Comparison of ENCODE assay signal across 14 cellular contexts in the genomic region with DNA sequence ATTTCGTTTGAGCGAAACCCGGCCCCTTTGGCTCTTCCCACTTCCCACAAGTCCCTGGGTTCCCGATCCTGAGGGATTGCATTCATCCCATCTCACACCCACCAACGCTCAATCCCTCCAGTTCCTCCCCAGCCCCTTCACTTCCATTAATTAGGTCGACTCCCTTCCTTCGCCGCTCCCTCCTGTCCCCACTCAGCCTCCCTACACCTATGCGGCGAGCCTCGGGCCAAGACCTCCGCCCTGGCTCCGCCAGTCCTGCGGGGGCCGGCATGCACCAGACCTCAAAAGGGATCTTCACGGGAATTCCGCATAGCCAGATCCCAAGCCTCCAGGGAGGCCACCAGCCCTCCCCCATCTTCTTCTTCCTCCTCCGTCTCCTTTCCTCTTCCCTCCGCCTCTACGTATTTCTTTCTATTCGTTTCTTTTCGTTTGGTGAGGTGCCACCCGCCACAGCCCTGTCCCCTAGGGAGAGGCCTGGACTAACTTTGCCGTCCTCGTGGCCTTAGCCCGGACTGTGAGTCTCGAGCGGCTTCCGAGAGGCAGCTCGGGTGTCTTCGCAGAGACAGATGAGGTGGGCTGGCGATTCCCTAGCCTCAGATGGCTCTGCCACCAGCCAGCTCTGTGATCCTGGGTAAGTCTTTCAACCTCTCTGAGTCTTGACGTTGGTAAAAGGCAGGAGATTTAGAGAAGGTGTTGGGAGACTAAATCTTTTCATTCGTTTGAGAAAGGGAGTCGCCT. TPM values are rescaled to one million over a fixed set of nuclear protein-coding genes. Genes with fewer than 3 reads are reported as not detected.
DNase-seq lines count a peak whose midpoint lies in the region; ATAC-seq, FAIRE-seq and TF ChIP-seq lines count a peak whose summit lies in the region.
"Had no signal": no experiment of that assay in that cellular context is flagged by ENCODE, and none has a peak within 500 bp of the region (broad histone marks: within the 10 kb centered on the region; RNA-seq: fewer than 3 reads in every experiment).

No MANE protein-coding gene starts in this region.

- dilution Hi-C loops in mammary epithelial cell (cut with HindIII; ENCODE audit: low sequenced_read_pairs), result no loop called here

- H3K27ac Mint-ChIP-seq in activated naive CD8-positive, alpha-beta T cell treated with anti-CD3 and anti-CD28 coated beads, Interleukin-2, amount 10 ng/mL, durations not matched to agents 7 days and 5 days, result no peak overlapping the region

- 43% methylated on average over 23 of the region's 35 CpGs for WGBS in mammary epithelial cell (ENCODE audit: low coverage, missing lambda C conversion rate)

- no peak for TF ChIP-seq POLR2A in GM12892 (IDR thresholded peaks at IDR 0.05; ENCODE audit: low read depth, low read length)

- peak; percentile 35 for DNase-seq in activated naive CD8-positive, alpha-beta T cell treated with anti-CD3 and anti-CD28 coated beads, Interleukin-2, amount 10 ng/mL, durations not matched to agents 7 days and 5 days
- DNase-seq in retina (peak; percentile 89), mammary epithelial cell (no peak), GM12892 (ENCODE audit: insufficient read length) (no peak)
- DNase-seq: activated gamma-delta T cell, COR-L47, kidney glomerular epithelial cell, NCI-H2029 treated with DMSO at 0.1 percent for 48 hours, tibial artery had no signal

- H4K20me1 ChIP-seq in mammary epithelial cell (ENCODE audit: insufficient read depth, low read length), result no peaks in the 10 kb centered on the region

- peaks cover 98% of the 10 kb centered on the region for H3K27me3 ChIP-seq in HUES6 (ENCODE audit: control insufficient read depth, insufficient read depth, low read length)
- H3K27me3 ChIP-seq in iPS-15b (ENCODE audit: control insufficient read depth, insufficient read depth, low read length), result peaks cover 98% of the 10 kb centered on the region
- H3K27me3 ChIP-seq in mammary epithelial cell (ENCODE audit: insufficient read depth, low read length), result peaks cover 32% of the 10 kb centered on the region

- no peaks in the 10 kb centered on the region for H3K36me3 Mint-ChIP-seq in activated naive CD8-positive, alpha-beta T cell treated with anti-CD3 and anti-CD28 coated beads, Interleukin-2, amount 10 ng/mL, durations not matched to agents 7 days and 5 days

- BruUV-seq in mammary epithelial cell (replicated peaks; lab: Mats Ljungman, UMichigan), result no TSS peak

- H3K79me2 ChIP-seq in mammary epithelial cell (ENCODE audit: insufficient read depth, low read length), result no peaks in the 10 kb centered on the region

- POLR2A ChIA-PET in activated naive CD8-positive, alpha-beta T cell treated with anti-CD3 and anti-CD28 coated beads, Interleukin-2, amount 10 ng/mL, durations not matched to agents 7 days and 5 days (lab: Charles Lee), result no interaction called here

- H3K4me1 Mint-ChIP-seq in activated naive CD8-positive, alpha-beta T cell treated with anti-CD3 and anti-CD28 coated beads, Interleukin-2, amount 10 ng/mL, durations not matched to agents 7 days and 5 days, result peaks cover 9% of the 10 kb centered on the region

- FAIRE-seq in GM12892 (lab: Jason Lieb, UNC), result no peak

- in situ Hi-C loops in mammary epithelial cell (cut with MboI; ENCODE audit: low sequenced_read_pairs in 2 of 2), result no loop called here

- H3K27ac ChIP-seq in HUES6 (ENCODE audit: low read depth, low read length), result no peak overlapping the region
- H3K27ac ChIP-seq in mammary epithelial cell (ENCODE audit: insufficient read depth, low read depth, low read length), result no peak overlapping the region
- H3K27ac ChIP-seq: skin epidermis, tibial artery had no signal

- H2AFZ ChIP-seq in mammary epithelial cell (ENCODE audit: low read depth, low read length), result no peak overlapping the region

- no peaks in the 10 kb centered on the region for H3K36me3 ChIP-seq in HUES6 (ENCODE audit: control insufficient read depth, insufficient read depth, low read length)
- no peaks in the 10 kb centered on the region for H3K36me3 ChIP-seq in iPS-15b (ENCODE audit: control insufficient read depth, insufficient read depth, low read length)
- H3K36me3 ChIP-seq in mammary epithelial cell (ENCODE audit: insufficient read depth, low read length), result no peaks in the 10 kb centered on the region
- H3K36me3 ChIP-seq: tibial artery had no signal

- peaks cover 15% of the 10 kb centered on the region for H3K4me1 ChIP-seq in HUES6 (ENCODE audit: control insufficient read depth, insufficient read depth, low read length)
- no peaks in the 10 kb centered on the region for H3K4me1 ChIP-seq in iPS-15b (ENCODE audit: control insufficient read depth, insufficient read depth, low read length)
- H3K4me1 ChIP-seq in mammary epithelial cell (ENCODE audit: insufficient read depth, low read length), result no peaks in the 10 kb centered on the region

- TF ChIP-seq CTCF in mammary epithelial cell (conservative IDR thresholded peaks at IDR 0.05 in 1 of 2, IDR thresholded peaks at IDR 0.05 in 1 of 2; ENCODE audit: extremely low read depth in 1 of 2, insufficient read depth in 1 of 2, low read depth in 1 of 2, low read length in 2 of 2), result no peak

- peak overlapping the region; percentile 58 for H3K4me3 ChIP-seq in HUES6 (ENCODE audit: low read depth, low read length)
- H3K4me3 ChIP-seq in iPS-15b (ENCODE audit: low read depth, low read length), result peak overlapping the region; percentile 53
- no peak overlapping the region for H3K4me3 ChIP-seq in mammary epithelial cell (replicated peaks in 1 of 3; ENCODE audit: insufficient read depth in 1 of 3, low read depth in 2 of 3, low read length in 3 of 3)
- H3K4me3 ChIP-seq: skin epidermis, tibial artery had no signal

- H3K27me3 Mint-ChIP-seq in activated naive CD8-positive, alpha-beta T cell treated with anti-CD3 and anti-CD28 coated beads, Interleukin-2, amount 10 ng/mL, durations not matched to agents 7 days and 5 days, result peaks cover 83% of the 10 kb centered on the region

- intact Hi-C loops in mammary epithelial cell (cut with micrococcal nuclease), result no loop called here

- ATAC-seq in activated naive CD8-positive, alpha-beta T cell treated with anti-CD3 and anti-CD28 coated beads, Interleukin-2, amount 10 ng/mL, durations not matched to agents 7 days and 5 days (ENCODE audit: low read depth), result no peak
- no peak for ATAC-seq in GM18868 (IDR thresholded peaks at IDR 0.05; ENCODE audit: unreplicated experiment)
- ATAC-seq: SK-N-SH treated with all-trans-retinoic acid at 6 μM for 48 hours had no signal

- H3K4me3 Mint-ChIP-seq in activated naive CD8-positive, alpha-beta T cell treated with anti-CD3 and anti-CD28 coated beads, Interleukin-2, amount 10 ng/mL, durations not matched to agents 7 days and 5 days, result peak overlapping the region; percentile 27

- H3K9me3 Mint-ChIP-seq in activated naive CD8-positive, alpha-beta T cell treated with anti-CD3 and anti-CD28 coated beads, Interleukin-2, amount 10 ng/mL, durations not matched to agents 7 days and 5 days, result no peaks in the 10 kb centered on the region

- no peak overlapping the region for H3K4me2 ChIP-seq in mammary epithelial cell (ENCODE audit: insufficient read depth, low read depth, low read length)

- H3K9me3 ChIP-seq in HUES6 (ENCODE audit: control insufficient read depth, insufficient read depth, low read depth, low read length) (no peaks in the 10 kb centered on the region), iPS-15b (ENCODE audit: control insufficient read depth, insufficient read depth, low read length) (no peaks in the 10 kb centered on the region), mammary epithelial cell (replicated peaks; ENCODE audit: insufficient read depth, low read length) (no peaks in the 10 kb centered on the region)

- CTCF ChIA-PET in mammary epithelial cell (lab: Charles Lee; ENCODE audit: low non-redundant PET), result no interaction called here

- H3K9ac ChIP-seq in HUES6 (ENCODE audit: low read length) (no peak overlapping the region), iPS-15b (ENCODE audit: low read depth, low read length) (no peak overlapping the region), mammary epithelial cell (ENCODE audit: insufficient read depth, low read length) (no peak overlapping the region)

RNA-seq across cellular contexts. Expression of a gene that starts 8.0 kb away (rescaled TPM):
- total RNA-seq in activated naive CD8-positive, alpha-beta T cell treated with anti-CD3 and anti-CD28 coated beads, Interleukin-2, amount 10 ng/mL, durations not matched to agents 7 days and 5 days, result not detected
- not detected for total RNA-seq in mammary epithelial cell
- polyA plus RNA-seq in mammary epithelial cell, result not detected
- not detected for polyA minus RNA-seq in mammary epithelial cell
- polyA plus RNA-seq in GM12892 (2012; ENCODE audit: missing spikeins), result not detected

Comparison
In these comparisons a context has a peak if more than half of its experiments do, and no peak if none do; other contexts are left out.
1. H3K4me3 ChIP-seq: peak in HUES6 (single experiment) and iPS-15b (single experiment); none in mammary epithelial cell (0 of 3).
2. DNase-seq: peak in activated naive CD8-positive, alpha-beta T cell treated with anti-CD3 and anti-CD28 coated beads, Interleukin-2, amount 10 ng/mL, durations not matched to agents 7 days and 5 days (single experiment) and retina (single experiment); none in mammary epithelial cell (single experiment) and GM12892 (single experiment).